ENCODE assay signal across 22 cellular contexts in genomic region chr4:97144199-97144598, GRCh38.
"Had no signal": no experiment of that assay in that cellular context is flagged by ENCODE, and none has a peak within 500 bp of the region (broad histone marks: within the 10 kb centered on the region; RNA-seq: fewer than 3 reads in every experiment).

No MANE protein-coding gene starts in this region.

- H3K4me1 ChIP-seq: heart left ventricle had no signal

- H3K36me3 ChIP-seq: brain microvascular endothelial cell, heart left ventricle had no signal

- H3K27me3 ChIP-seq: brain microvascular endothelial cell, dorsolateral prefrontal cortex, heart left ventricle had no signal

- H3K4me3 ChIP-seq: coronary artery, dorsolateral prefrontal cortex, heart left ventricle had no signal

- DNase-seq: activated CD4-positive, alpha-beta T cell treated with anti-CD3 and anti-CD28 coated beads for 48 hours; activated CD4-positive, alpha-beta T cell treated with anti-CD3 and anti-CD28 coated beads, Interleukin-2, amount 50 U/mL, for 1 hour; activated CD4-positive, alpha-beta T cell treated with anti-CD3 and anti-CD28 coated beads, Interleukin-2, amount 50 U/mL, for 48 hours; activated CD8-positive, alpha-beta memory T cell treated with anti-CD3 and anti-CD28 coated beads for 24 hours; activated CD8-positive, alpha-beta T cell treated with anti-CD3 and anti-CD28 coated beads for 36 hours; activated effector memory CD4-positive, alpha-beta T cell treated with Interleukin-2 at 50 U/mL for 16 hours; activated gamma-delta T cell treated with Interleukin-2 at 50 U/mL for 16 hours; activated naive CD4-positive, alpha-beta T cell treated with anti-CD3 and anti-CD28 coated beads, Interleukin-2, amount 50 U/mL, for 16 hours; activated naive CD4-positive, alpha-beta T cell treated with Interleukin-2 at 50 U/mL for 16 hours; activated T-cell treated with anti-CD3 and anti-CD28 coated beads, Interleukin-2, amount 50 U/mL, for 4 hours; amniotic stem cell; anterior cingulate cortex; brain microvascular endothelial cell; dorsolateral prefrontal cortex; effector memory CD4-positive, alpha-beta T cell; endodermal cell; foreskin fibroblast; heart left ventricle; T-helper 2 cell had no signal

- H3K27ac ChIP-seq: brain microvascular endothelial cell, coronary artery, dorsolateral prefrontal cortex, heart left ventricle had no signal

- ATAC-seq: activated CD8-positive, alpha-beta T cell treated with anti-CD3 and anti-CD28 coated beads for 36 hours; activated T-cell treated with anti-CD3 and anti-CD28 coated beads, Interleukin-2, amount 50 U/mL, for 4 hours; activated T-helper 17 cell treated with anti-CD3 and anti-CD28 coated beads, Interleukin-2, amount 50 U/mL, for 72 hours; esophagus mucosa; heart left ventricle had no signal
